ENCODE assay signal across 22 cellular contexts in genomic region chr7:16818732-16819131, GRCh38. TPM values are rescaled to one million over a fixed set of nuclear protein-coding genes. Genes with fewer than 3 reads are reported as not detected.
"Had no signal": no experiment of that assay in that cellular context is flagged by ENCODE, and none has a peak within 500 bp of the region (broad histone marks: within the 10 kb centered on the region; RNA-seq: fewer than 3 reads in every experiment).

No MANE protein-coding gene starts in this region.

- FAIRE-seq: small intestine had no signal

- H3K36me3 ChIP-seq: left ventricle myocardium inferior, ovary, sigmoid colon, spleen, suprapubic skin, thoracic aorta, tibial artery, upper lobe of right lung had no signal

- H3K4me1 ChIP-seq: left ventricle myocardium inferior, sigmoid colon, suprapubic skin, upper lobe of right lung had no signal

- H3K27me3 ChIP-seq: ovary, sigmoid colon, spleen, suprapubic skin, tibial artery, upper lobe of right lung had no signal

- H3K27ac ChIP-seq: left ventricle myocardium inferior, ovary, sigmoid colon, spleen, suprapubic skin, thoracic aorta, tibial artery, upper lobe of right lung had no signal

- DNase-seq: hypothalamus; islet precursor cell; left ventricle myocardium inferior; midbrain; naive thymus-derived CD4-positive, alpha-beta T cell; ovary; retina; sigmoid colon; small intestine; spleen; stimulated activated CD4-positive, alpha-beta T cell treated with anti-CD3 and anti-CD28 coated beads, Interleukin-4, amount 100 ng/mL, for 24 hours; stimulated activated naive CD4-positive, alpha-beta T cell; tibial artery; upper lobe of right lung had no signal

- H3K9me3 ChIP-seq: left ventricle myocardium inferior, mucosa of descending colon, ovary, sigmoid colon, spleen, suprapubic skin, thoracic aorta, tibial artery, upper lobe of right lung had no signal

- ATAC-seq: mucosa of descending colon; naive thymus-derived CD4-positive, alpha-beta T cell; natural killer cell treated with Interleukin-12 subunit alpha and Interleukin-12 subunit beta and Interleukin-15 and Interleukin-18, amount 100 ng/mL, for 72 hours; right cardiac atrium; stimulated activated effector memory CD8-positive, alpha-beta T cell treated with anti-CD3 and anti-CD28 coated beads, Interleukin-12 subunit alpha, Interleukin-12 subunit beta, amount 100 ng/mL, for 72 hours; upper lobe of right lung had no signal

- H3K4me3 ChIP-seq: left ventricle myocardium inferior, lung, mucosa of descending colon, ovary, sigmoid colon, spleen, suprapubic skin, thoracic aorta, tibial artery, upper lobe of right lung had no signal

RNA-seq across cellular contexts. Expression of gene AGR2, which starts 13.9 kb away (rescaled TPM):
- polyA plus RNA-seq: naive thymus-derived CD4-positive, alpha-beta T cell; neural cell had no signal
